In genomic region chr1:179877586-179878265, GRCh38 we compare ENCODE assay signal across 8 cellular contexts. TPM values are rescaled to one million over a fixed set of nuclear protein-coding genes. Genes with fewer than 3 reads are reported as not detected.
DNase-seq lines count a peak whose midpoint lies in the region; TF ChIP-seq lines count a peak whose summit lies in the region.

Gene TOR1AIP2, minus strand, starts transcription at chr1:179877803. Its CDS starts 25,138 bp downstream, at chr1:179852665.

- DNase-seq in EL: peak; percentile 85
- peak; percentile 25 for DNase-seq in GOT3 (lab: John Stamatoyannopoulos, UW)
- DNase-seq in LNCaP clone FGC (ENCODE audit: low read depth): peak; percentile 53
- DNase-seq in SHP77 treated with DMSO at 0.1 percent for 48 hours (lab: John Stamatoyannopoulos, UW): peak; percentile 78
- DNase-seq in activated effector memory CD4-positive, alpha-beta T cell treated with anti-CD3 and anti-CD28 coated beads, Interleukin-2, amount 50 U/mL, for 16 hours: peak; percentile 96
- DNase-seq in fibroblast of the conjunctiva (ENCODE audit: low read depth): peak; percentile 57

- peaks cover 5% of the 10 kb centered on the region for H3F3A ChIP-seq in neural cell (ENCODE audit: insufficient read depth, low read length, poor library complexity, severe bottlenecking)

- H3K27me3 ChIP-seq in neural cell (ENCODE audit: insufficient read depth, low read depth, low read length): no peaks in the 10 kb centered on the region
- H3K27me3 ChIP-seq in stomach smooth muscle (ENCODE audit: control insufficient read depth in 1 of 2, insufficient read depth in 2 of 2, low read length in 2 of 2): no peaks in the 10 kb centered on the region

- no peaks in the 10 kb centered on the region for H3K9me2 ChIP-seq in neural cell (ENCODE audit: insufficient read depth, low read length)

- peaks cover 38% of the 10 kb centered on the region for H3K79me2 ChIP-seq in neural cell (replicated peaks; ENCODE audit: insufficient read depth, low read length)

- peak within 1 kb of the TSS; percentile 91 for H3K4me3 ChIP-seq in LNCaP clone FGC (ENCODE audit: low read depth, low read length)
- H3K4me3 ChIP-seq in neural cell (ENCODE audit: low read length): peak within 1 kb of the TSS; percentile 74
- peak within 1 kb of the TSS; percentile 60 to 83 for H3K4me3 ChIP-seq in stomach smooth muscle (ENCODE audit: low read length in 2 of 2)

- peaks cover 8% of the 10 kb centered on the region for H3K4me1 ChIP-seq in stomach smooth muscle (ENCODE audit: control insufficient read depth, insufficient read depth, low read length)

- peak within 1 kb of the TSS; percentile 84 for H3K4me2 ChIP-seq in neural cell (ENCODE audit: low read length)

- H3K9ac ChIP-seq in neural cell (ENCODE audit: low read length) (peak within 1 kb of the TSS; percentile 67), stomach smooth muscle (ENCODE audit: low read length in 2 of 2) (peak within 1 kb of the TSS; percentile 64 to 81)

- H3K9me3 ChIP-seq in neural cell (ENCODE audit: low read length): no peaks in the 10 kb centered on the region
- H3K9me3 ChIP-seq in stomach smooth muscle (ENCODE audit: control insufficient read depth in 2 of 2, low read length in 2 of 2): no peaks in the 10 kb centered on the region

- no peak for TF ChIP-seq CTCF in LNCaP clone FGC (IDR thresholded peaks at IDR 0.05; ENCODE audit: control insufficient read depth, extremely low read depth, insufficient read depth)
- TF ChIP-seq CTCF in neural cell (IDR thresholded peaks at IDR 0.05; ENCODE audit: poor library complexity, severe bottlenecking): peak; percentile 34

- peak within 1 kb of the TSS; percentile 74 for H3K27ac ChIP-seq in neural cell (ENCODE audit: low read length)
- no peak within 1 kb of the TSS for H3K27ac ChIP-seq in stomach smooth muscle (ENCODE audit: low read length)

- H4K20me1 ChIP-seq in neural cell (ENCODE audit: insufficient read depth): no peaks in the 10 kb centered on the region

- TF ChIP-seq RAD21 in neural cell (conservative IDR thresholded peaks at IDR 0.05): peak; percentile 33

- TF ChIP-seq EP300 in neural cell (conservative IDR thresholded peaks at IDR 0.05; ENCODE audit: poor library complexity, severe bottlenecking): peak; percentile 66

- peak within 1 kb of the TSS; percentile 85 for H2AFZ ChIP-seq in neural cell (ENCODE audit: low read depth, low read length)

- H3K36me3 ChIP-seq in neural cell (ENCODE audit: insufficient read depth, low read length) (no peaks in the 10 kb centered on the region), stomach smooth muscle (ENCODE audit: control insufficient read depth in 2 of 2, insufficient read depth in 2 of 2, low read length in 2 of 2) (peaks cover 0 to 4% of the 10 kb centered on the region in 2 donors)

TF ChIP-seq in neural cell, 6 proteins besides CTCF, POLR2A, EP300 and RAD21:
- peak; percentile 67 for TF ChIP-seq REST (IDR thresholded peaks at IDR 0.05; ENCODE audit: borderline replicate concordance)
- TF ChIP-seq MXI1 (conservative IDR thresholded peaks at IDR 0.05; ENCODE audit: poor library complexity, severe bottlenecking): peak; percentile 70
- peak; percentile 28 for TF ChIP-seq SMC3 (conservative IDR thresholded peaks at IDR 0.05; ENCODE audit: poor library complexity)
- TF ChIP-seq TAF1 (IDR thresholded peaks at IDR 0.05; ENCODE audit: low read depth): peak; percentile 88
- TF ChIP-seq POLR2AphosphoS5 (IDR thresholded peaks at IDR 0.05): peak; percentile 98
- no peak for TF ChIP-seq EZH2 (IDR thresholded peaks at IDR 0.05; ENCODE audit: borderline replicate concordance, insufficient read depth, low read length, poor library complexity, severe bottlenecking)

RNA-seq across cellular contexts. Expression of gene TOR1AIP2, which starts in this region (rescaled TPM):
- 44.7 and 61.3 TPM in 2 replicates for polyA plus RNA-seq in neural cell
- polyA minus RNA-seq in neural cell: 94.2 and 119 TPM in 2 replicates

Comparison
In these comparisons a context has a peak if more than half of its experiments do, and no peak if none do; other contexts are left out.
1. DNase-seq: peak in every context shown above with its lines; median percentile 96 in activated effector memory CD4-positive, alpha-beta T cell treated with anti-CD3 and anti-CD28 coated beads, Interleukin-2, amount 50 U/mL, for 16 hours; 85 in EL; 78 in SHP77 treated with DMSO at 0.1 percent for 48 hours; 57 in fibroblast of the conjunctiva; 53 in LNCaP clone FGC; 25 in GOT3.